In genomic region chr15:89803941-89804800, GRCh38 we compare ENCODE assay signal across 26 cellular contexts. TPM values are rescaled to one million over a fixed set of nuclear protein-coding genes. Genes with fewer than 3 reads are reported as not detected.
DNase-seq lines count a peak whose midpoint lies in the region; ATAC-seq and TF ChIP-seq lines count a peak whose summit lies in the region.
"Had no signal": no experiment of that assay in that cellular context is flagged by ENCODE, and none has a peak within 500 bp of the region (broad histone marks: within the 10 kb centered on the region; RNA-seq: fewer than 3 reads in every experiment).

No MANE protein-coding gene starts in this region.

- H3F3A ChIP-seq in SK-N-SH (replicated peaks; ENCODE audit: insufficient read depth) = no peaks in the 10 kb centered on the region

- TF ChIP-seq RAD21 in SK-N-SH (IDR thresholded peaks at IDR 0.05; ENCODE audit: low read length) = no peak

- H3K79me2 ChIP-seq in SK-N-SH (ENCODE audit: insufficient read depth) = no peaks in the 10 kb centered on the region

- 91% methylated on average over 29 of the region's 29 CpGs for WGBS in right cardiac atrium
- 89% methylated on average over 13 of the region's 29 CpGs for WGBS in SK-N-SH (ENCODE audit: low lambda C conversion rate)

- peaks cover 0 to 6% of the 10 kb centered on the region in 2 donors for H3K36me3 ChIP-seq in muscle layer of duodenum (ENCODE audit: control insufficient read depth in 1 of 2, insufficient read depth in 2 of 2, low read length in 2 of 2)
- peaks cover 0 to 13% of the 10 kb centered on the region in 2 experiments for H3K36me3 ChIP-seq in SK-N-SH (replicated peaks in 1 of 2; ENCODE audit: control insufficient read depth in 1 of 2, insufficient read depth in 2 of 2, low read length in 1 of 2)

- CTCF ChIA-PET in SK-N-SH (lab: Yijun Ruan, JAX) = interaction anchor here (1.5 to 1.8 kb wide), 2 partner anchors 44 to 71 kb away, joined by 5 to 10 read pairs; no protein-coding TSS in a partner anchor

- intact Hi-C loops in right cardiac atrium (cut with DNase I) (no loop called here), Right ventricle myocardium superior (cut with DNase I) (no loop called here)

- no peak for TF ChIP-seq CTCF in endothelial cell (IDR thresholded peaks at IDR 0.05; ENCODE audit: unreplicated experiment)
- no peak for TF ChIP-seq CTCF in SK-N-SH (IDR thresholded peaks at IDR 0.05)

- H3K27ac Mint-ChIP-seq in endothelial cell (ENCODE audit: unreplicated experiment) = peak overlapping the region; percentile 25
- H3K27ac Mint-ChIP-seq: activated CD4-positive, alpha-beta T cell treated with anti-CD3 and anti-CD28 coated beads for 36 hours; nephron progenitor cell; T-helper 1 cell treated with Interleukin-12 subunit alpha and Interleukin-12 subunit beta and Interleukin-4 antibody, amounts not matched to agents 30 μg/mL and 1 μg/mL, for 36 hours had no signal

- no peaks in the 10 kb centered on the region for H3K4me1 ChIP-seq in right cardiac atrium (ENCODE audit: control insufficient read depth, insufficient read depth, low read length)
- H3K4me1 ChIP-seq in muscle layer of duodenum (ENCODE audit: control insufficient read depth in 1 of 2, insufficient read depth in 2 of 2, low read length in 2 of 2) = no peaks in the 10 kb centered on the region
- H3K4me1 ChIP-seq in SK-N-SH (ENCODE audit: control insufficient read depth in 1 of 2, insufficient read depth in 2 of 2, low read depth in 1 of 2, low read length in 1 of 2) = no peaks in the 10 kb centered on the region
- H3K4me1 ChIP-seq: upper lobe of right lung had no signal

- DNase-seq in right cardiac atrium (peak in 2 of 3 donors; percentile 20 to 59), Right ventricle myocardium superior (no peak), endothelial cell (ENCODE audit: low spot score) (no peak), activated gamma-delta T cell (lab: John Stamatoyannopoulos, UW) (no peak), SK-N-SH (no peak), DMS114 treated with DMSO at 0.1 percent for 48 hours (lab: John Stamatoyannopoulos, UW; ENCODE audit: unreplicated experiment) (no peak)
- DNase-seq: activated CD4-positive, alpha-beta T cell treated with anti-CD3 and anti-CD28 coated beads for 36 hours; activated effector memory CD4-positive, alpha-beta T cell treated with anti-CD3 and anti-CD28 coated beads, Interleukin-2, amount 50 U/mL, for 16 hours; amniotic stem cell; cortex of kidney; DMS79; GOT3; KBM-7; NCI-H1436 treated with DMSO at 0.1 percent for 48 hours; NCI-H2107; NCI-H446; nephron progenitor cell; SIG-M5; upper lobe of right lung had no signal

- H3K4me2 ChIP-seq in SK-N-SH = no peak overlapping the region
- H3K4me2 ChIP-seq: A549, smooth muscle cell had no signal

- no peaks in the 10 kb centered on the region for H3K27me3 ChIP-seq in right cardiac atrium (ENCODE audit: control insufficient read depth, insufficient read depth)
- no peaks in the 10 kb centered on the region for H3K27me3 ChIP-seq in muscle layer of duodenum (ENCODE audit: low read depth, low read length)
- no peaks in the 10 kb centered on the region for H3K27me3 ChIP-seq in SK-N-SH (ENCODE audit: insufficient read depth)
- H3K27me3 ChIP-seq: upper lobe of right lung had no signal

- H3K27ac ChIP-seq in right cardiac atrium (ENCODE audit: low read length) (no peak overlapping the region), muscle layer of duodenum (ENCODE audit: low read length) (peak overlapping the region; percentile 27), SK-N-SH (ENCODE audit: low read depth in 2 of 2, low read length in 1 of 2) (no peak overlapping the region)
- H3K27ac ChIP-seq: A549, upper lobe of right lung had no signal

- H3K9me2 ChIP-seq in SK-N-SH = no peaks in the 10 kb centered on the region

- no peak overlapping the region for H2AFZ ChIP-seq in SK-N-SH (ENCODE audit: low read depth)

- ATAC-seq in right cardiac atrium (no peak), Right ventricle myocardium superior (ENCODE audit: poor library complexity) (no peak), SK-N-SH treated with all-trans-retinoic acid at 6 μM for 48 hours (no peak)
- ATAC-seq: activated CD4-positive, alpha-beta T cell treated with anti-CD3 and anti-CD28 coated beads for 36 hours; upper lobe of right lung had no signal

- TF ChIP-seq EP300 in SK-N-SH (IDR thresholded peaks at IDR 0.05; ENCODE audit: borderline replicate concordance in 1 of 2, low read depth in 1 of 2, low read length in 1 of 2) = no peak

- H3K9me3 ChIP-seq in right cardiac atrium (ENCODE audit: control insufficient read depth, low read length) (no peaks in the 10 kb centered on the region), muscle layer of duodenum (ENCODE audit: control insufficient read depth in 1 of 2, low read length in 2 of 2) (no peaks in the 10 kb centered on the region), SK-N-SH (no peaks in the 10 kb centered on the region)
- H3K9me3 ChIP-seq: A549, upper lobe of right lung had no signal

- H3K4me3 Mint-ChIP-seq in endothelial cell (ENCODE audit: unreplicated experiment) = peak overlapping the region; percentile 34
- H3K4me3 Mint-ChIP-seq: activated CD4-positive, alpha-beta T cell treated with anti-CD3 and anti-CD28 coated beads for 36 hours; nephron progenitor cell; T-helper 1 cell treated with Interleukin-12 subunit alpha and Interleukin-12 subunit beta and Interleukin-4 antibody, amounts not matched to agents 30 μg/mL and 1 μg/mL, for 36 hours had no signal

- POLR2A ChIA-PET in SK-N-SH (lab: Yijun Ruan, JAX) = no interaction called here

- no peaks in the 10 kb centered on the region for H3K9me3 Mint-ChIP-seq in endothelial cell (ENCODE audit: unreplicated experiment)
- H3K9me3 Mint-ChIP-seq: nephron progenitor cell; T-helper 1 cell treated with Interleukin-12 subunit alpha and Interleukin-12 subunit beta and Interleukin-4 antibody, amounts not matched to agents 30 μg/mL and 1 μg/mL, for 36 hours had no signal

- H3K27me3 Mint-ChIP-seq in endothelial cell (ENCODE audit: unreplicated experiment) = peaks cover 16% of the 10 kb centered on the region

- no peak overlapping the region for H3K9ac ChIP-seq in SK-N-SH

- peaks cover 15% of the 10 kb centered on the region for H3K4me1 Mint-ChIP-seq in endothelial cell (ENCODE audit: unreplicated experiment)
- H3K4me1 Mint-ChIP-seq: activated CD4-positive, alpha-beta T cell treated with anti-CD3 and anti-CD28 coated beads for 36 hours had no signal

- peaks cover 59% of the 10 kb centered on the region for H3K36me3 Mint-ChIP-seq in endothelial cell (ENCODE audit: low read depth, unreplicated experiment)

- no peaks in the 10 kb centered on the region for H4K20me1 ChIP-seq in SK-N-SH (ENCODE audit: insufficient read depth)

- H3K4me3 ChIP-seq in right cardiac atrium (ENCODE audit: low read length) (no peak overlapping the region), muscle layer of duodenum (ENCODE audit: low read depth in 1 of 2, low read length in 2 of 2) (peak overlapping the region in 1 of 2 donors; percentile 35), SK-N-SH (ENCODE audit: low read depth in 2 of 2, low read length in 1 of 2) (no peak overlapping the region)
- H3K4me3 ChIP-seq: A549, smooth muscle cell, upper lobe of right lung had no signal

TF ChIP-seq in SK-N-SH treated with all-trans-retinoic acid at 6 μM for 48 hours, 23 proteins besides CTCF, POLR2A, EP300 and RAD21 (continues in another document):
- TF ChIP-seq ZNF8 (CRISPR knock-in tag; IDR thresholded peaks at IDR 0.05) (no peak), TOX (CRISPR knock-in tag; IDR thresholded peaks at IDR 0.05; ENCODE audit: borderline replicate concordance) (no peak), SNAI2 (CRISPR knock-in tag; IDR thresholded peaks at IDR 0.05) (no peak), ZFP3 (CRISPR knock-in tag; IDR thresholded peaks at IDR 0.05) (no peak)

TF ChIP-seq in SK-N-SH, 30 proteins besides CTCF, POLR2A, EP300 and RAD21 (continues in another document):
- TF ChIP-seq PBX3 (IDR thresholded peaks at IDR 0.05) (no peak), FOXJ3 (CRISPR knock-in tag; IDR thresholded peaks at IDR 0.05) (no peak)

RNA-seq across cellular contexts. Expression of gene ANPEP, which starts 10.5 kb away (rescaled TPM):
- total RNA-seq in right cardiac atrium = 10 to 100 TPM in 3 of 4 donors, 1 to 10 TPM in 1; 8.9 to 16.3 (median 12.1) TPM
- 8.8 TPM for polyA plus RNA-seq in right cardiac atrium
- total RNA-seq in Right ventricle myocardium superior = 6.6 TPM
- total RNA-seq in endothelial cell (ENCODE audit: unreplicated experiment) = 203 TPM
- polyA plus RNA-seq in SK-N-SH (2012; rRNA removed) = 25.8 and 51.0 TPM in 2 replicates
- 16.3 and 22.6 TPM in 2 replicates for polyA plus RNA-seq in SK-N-SH (2012; cell fraction: cytosol; rRNA removed)
- polyA plus RNA-seq in SK-N-SH (2012; cell fraction: nucleus; rRNA removed) = 59.5 and 61.6 TPM in 2 replicates

RNA-seq across cellular contexts. Expression of gene MESP2, which starts 28.0 kb away (rescaled TPM):
- total RNA-seq in right cardiac atrium = under 1 TPM in 3 of 4 donors, not detected in 1; 0.29 to 0.34 (median 0.29) TPM
- 0.61 TPM for polyA plus RNA-seq in right cardiac atrium
- total RNA-seq in Right ventricle myocardium superior = 0.13 TPM
- 0.33 TPM for total RNA-seq in endothelial cell (ENCODE audit: unreplicated experiment)
- 0.21 and 0.31 TPM in 2 replicates for polyA plus RNA-seq in SK-N-SH (2012; rRNA removed)
- polyA plus RNA-seq in SK-N-SH (2012; cell fraction: cytosol; rRNA removed) = 0.14 and 0.43 TPM in 2 replicates
- 0.19 and 0.32 TPM in 2 replicates for polyA plus RNA-seq in SK-N-SH (2012; cell fraction: nucleus; rRNA removed)
- total RNA-seq: glomerular endothelial cell, OCI-LY7, smooth muscle cell, upper lobe of right lung had no signal

RNA-seq across cellular contexts. Expression of gene MESP1, which starts 53.1 kb away (rescaled TPM):
- total RNA-seq in right cardiac atrium (1 to 10 TPM; 3.4 to 8.3 (median 7.7) TPM), Right ventricle myocardium superior (11.6 TPM), endothelial cell (ENCODE audit: unreplicated experiment) (not detected)
- polyA plus RNA-seq in right cardiac atrium (5.7 TPM), SK-N-SH (2012; rRNA removed) (0.52 and 0.74 TPM in 2 replicates)
- 0.35 and 0.51 TPM in 2 replicates for polyA plus RNA-seq in SK-N-SH (2012; cell fraction: cytosol; rRNA removed)
- 0.32 and 0.90 TPM in 2 replicates for polyA plus RNA-seq in SK-N-SH (2012; cell fraction: nucleus; rRNA removed)
- total RNA-seq: smooth muscle cell had no signal

Comparison
In these comparisons a context has a peak if more than half of its experiments do, and no peak if none do; other contexts are left out.
1. DNase-seq: peak in right cardiac atrium (2 of 3); none in Right ventricle myocardium superior (single experiment), endothelial cell (single experiment), activated gamma-delta T cell (single experiment), SK-N-SH (single experiment) and DMS114 treated with DMSO at 0.1 percent for 48 hours (single experiment).
2. RNA of gene ANPEP, which starts 10.5 kb away (total RNA-seq): 203 TPM in endothelial cell (single experiment); 8.9 to 16.3 TPM in right cardiac atrium and 6.6 TPM in Right ventricle myocardium superior (single experiment); every median in the first group is over 10 times any median in the second.